In genomic region chr6:17585766-17586502, GRCh38 we compare ENCODE assay signal across 11 cellular contexts. TPM values are rescaled to one million over a fixed set of nuclear protein-coding genes. Genes with fewer than 3 reads are reported as not detected.
DNase-seq lines count a peak whose midpoint lies in the region; ATAC-seq and TF ChIP-seq lines count a peak whose summit lies in the region.
"Had no signal": no experiment of that assay in that cellular context is flagged by ENCODE, and none has a peak within 500 bp of the region (broad histone marks: within the 10 kb centered on the region; RNA-seq: fewer than 3 reads in every experiment).

No MANE protein-coding gene starts in this region.

- no peak overlapping the region for H3K27ac ChIP-seq in right atrium auricular region

- peak; percentile 23 to 38 for DNase-seq in NOMO-1 (lab: John Stamatoyannopoulos, UW; ENCODE audit: unreplicated experiment in 2 of 2)
- DNase-seq in NOMO-1 treated with dmso at 0.1 percent for 144 hours (lab: John Stamatoyannopoulos, UW; ENCODE audit: unreplicated experiment): no peak
- peak; percentile 62 for DNase-seq in NCI-H524 treated with DMSO at 0.1 percent for 48 hours (lab: John Stamatoyannopoulos, UW)
- DNase-seq in fibroblast of the aortic adventitia (ENCODE audit: low read depth): no peak
- DNase-seq in stimulated activated naive B cell treated with anti-CD40 and anti-IgM and Interleukin-4, amounts not matched to agents 10 μg/mL and 1 μg/mL and 100 μg/mL, for 72 hours: no peak
- DNase-seq in right atrium auricular region (ENCODE audit: low spot score): no peak
- DNase-seq: NCI-H510A; stimulated activated CD4-positive, alpha-beta T cell treated with anti-CD3 and anti-CD28 coated beads, Interleukin-2, amount 100 ng/mL, for 48 hours had no signal

- no peaks in the 10 kb centered on the region for H3K9me3 Mint-ChIP-seq in stimulated activated naive B cell treated with anti-CD40 and anti-IgM and Interleukin-4, amounts not matched to agents 10 μg/mL and 1 μg/mL and 100 μg/mL, for 72 hours
- H3K9me3 Mint-ChIP-seq: CD4-positive, CD25-positive, alpha-beta regulatory T cell had no signal

- H3K4me1 Mint-ChIP-seq in stimulated activated naive B cell treated with anti-CD40 and anti-IgM and Interleukin-4, amounts not matched to agents 10 μg/mL and 1 μg/mL and 100 μg/mL, for 72 hours: peaks cover 4 to 8% of the 10 kb centered on the region in 2 donors

- no peaks in the 10 kb centered on the region for H3K36me3 ChIP-seq in right atrium auricular region

- H3K27me3 Mint-ChIP-seq in stimulated activated naive B cell treated with anti-CD40 and anti-IgM and Interleukin-4, amounts not matched to agents 10 μg/mL and 1 μg/mL and 100 μg/mL, for 72 hours: peaks cover 4 to 10% of the 10 kb centered on the region in 2 donors

- TF ChIP-seq CTCF in fibroblast of the aortic adventitia (IDR thresholded peaks at IDR 0.05; ENCODE audit: insufficient read depth, low read length): peak; percentile 12
- TF ChIP-seq CTCF in right atrium auricular region (IDR thresholded peaks at IDR 0.05): no peak

- H3K4me3 Mint-ChIP-seq in stimulated activated naive B cell treated with anti-CD40 and anti-IgM and Interleukin-4, amounts not matched to agents 10 μg/mL and 1 μg/mL and 100 μg/mL, for 72 hours: no peak overlapping the region
- H3K4me3 Mint-ChIP-seq: CD4-positive, CD25-positive, alpha-beta regulatory T cell had no signal

- H3K27ac Mint-ChIP-seq in stimulated activated naive B cell treated with anti-CD40 and anti-IgM and Interleukin-4, amounts not matched to agents 10 μg/mL and 1 μg/mL and 100 μg/mL, for 72 hours: no peak overlapping the region
- H3K27ac Mint-ChIP-seq: CD4-positive, CD25-positive, alpha-beta regulatory T cell had no signal

- H3K9me3 ChIP-seq in right atrium auricular region: no peaks in the 10 kb centered on the region

- H3K36me3 Mint-ChIP-seq in stimulated activated naive B cell treated with anti-CD40 and anti-IgM and Interleukin-4, amounts not matched to agents 10 μg/mL and 1 μg/mL and 100 μg/mL, for 72 hours: no peaks in the 10 kb centered on the region
- H3K36me3 Mint-ChIP-seq: CD4-positive, CD25-positive, alpha-beta regulatory T cell had no signal

- peaks cover 0 to 7% of the 10 kb centered on the region in 2 donors for H3K4me1 ChIP-seq in right atrium auricular region

- H3K27me3 ChIP-seq in right atrium auricular region: no peaks in the 10 kb centered on the region

- peak; percentile 45 to 52 for ATAC-seq in stimulated activated naive B cell treated with anti-CD40 and anti-IgM and Interleukin-4, amounts not matched to agents 10 μg/mL and 1 μg/mL and 100 μg/mL, for 72 hours (replicated peaks)
- ATAC-seq in HG03025 (IDR thresholded peaks at IDR 0.05; ENCODE audit: low FRiP score, unreplicated experiment) (no peak), GM18907 (IDR thresholded peaks at IDR 0.05; ENCODE audit: unreplicated experiment) (no peak)

- no peak overlapping the region for H3K4me3 ChIP-seq in fibroblast of the aortic adventitia (ENCODE audit: low read depth, low read length)
- no peak overlapping the region for H3K4me3 ChIP-seq in right atrium auricular region

RNA-seq across cellular contexts. Expression of gene FAM8A1, which starts 14.2 kb away (rescaled TPM):
- total RNA-seq in fibroblast of the aortic adventitia (ENCODE audit: low replicate concordance) (12.0 and 28.9 TPM in 2 replicates), right atrium auricular region (10 to 100 TPM; 19.3 to 21.0 TPM)

Comparison
In these comparisons a context has a peak if more than half of its experiments do, and no peak if none do; other contexts are left out.
1. DNase-seq: peak in NOMO-1 (2 of 2) and NCI-H524 treated with DMSO at 0.1 percent for 48 hours (single experiment); none in NOMO-1 treated with dmso at 0.1 percent for 144 hours (single experiment), fibroblast of the aortic adventitia (single experiment), stimulated activated naive B cell treated with anti-CD40 and anti-IgM and Interleukin-4, amounts not matched to agents 10 μg/mL and 1 μg/mL and 100 μg/mL, for 72 hours (single experiment) and right atrium auricular region (single experiment).
2. ATAC-seq: peak in stimulated activated naive B cell treated with anti-CD40 and anti-IgM and Interleukin-4, amounts not matched to agents 10 μg/mL and 1 μg/mL and 100 μg/mL, for 72 hours (2 of 2); none in HG03025 (single experiment) and GM18907 (single experiment).